In the genomic region with DNA sequence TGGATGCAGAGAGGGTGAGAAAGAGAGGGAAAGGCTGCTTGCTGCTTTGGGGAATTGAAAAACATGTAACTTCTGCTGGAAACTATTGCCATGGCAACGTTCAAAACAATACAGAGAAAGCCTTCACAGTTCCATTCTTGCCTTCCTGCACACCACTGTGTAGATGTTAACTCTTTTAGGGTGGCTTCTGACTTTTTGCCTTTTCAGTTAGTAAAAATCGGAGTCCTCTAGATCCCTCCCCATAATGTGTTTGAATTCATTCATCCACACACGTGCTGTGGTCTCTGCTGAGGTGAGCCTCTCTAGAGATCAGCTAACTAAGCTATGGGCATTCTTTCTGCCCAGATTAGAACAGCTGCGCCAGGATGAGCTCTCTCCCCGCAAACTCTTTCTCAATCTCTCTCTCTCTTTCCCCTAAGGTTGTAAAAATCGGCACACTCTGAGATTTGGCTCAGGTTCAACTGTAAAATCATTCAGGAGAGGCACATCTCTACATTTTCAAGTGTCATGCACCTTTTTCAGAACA, we compare ENCODE assay signal across 11 cellular contexts.
A peak's percentile ranks its signal among the peaks of the same experiment; 100 is the strongest.
DNase-seq lines count a peak whose midpoint lies in the region; ATAC-seq, FAIRE-seq and TF ChIP-seq lines count a peak whose summit lies in the region.
"Had no signal": no experiment of that assay in that cellular context is flagged by ENCODE, and none has a peak within 500 bp of the region (broad histone marks: within the 10 kb centered on the region; RNA-seq: fewer than 3 reads in every experiment).

No MANE protein-coding gene starts in this region.

- H4K20me1 ChIP-seq in K562 (replicated peaks; ENCODE audit: control insufficient read depth, insufficient read depth, low read length), result no peaks in the 10 kb centered on the region

- H3K36me3 ChIP-seq in K562 (ENCODE audit: control insufficient read depth, insufficient read depth, low read length), result no peaks in the 10 kb centered on the region

- WGBS in K562 (ENCODE audit: insufficient coverage, low coverage, missing lambda C conversion rate), result 0% methylated on average over 5 of the region's 6 CpGs

- no peak overlapping the region for H3K27ac ChIP-seq in K562 (ENCODE audit: extremely low read depth, low read depth, low read length)

- no peaks in the 10 kb centered on the region for H3K27me3 ChIP-seq in K562 (ENCODE audit: control insufficient read depth in 2 of 2, insufficient read depth in 2 of 2, low read length in 2 of 2)

- no peaks in the 10 kb centered on the region for H3K9me1 ChIP-seq in K562 (ENCODE audit: control insufficient read depth, insufficient read depth, low read length)

- H3K4me3 Mint-ChIP-seq in nephron, result peak overlapping the region in 1 of 3 experiments; percentile 6
- H3K4me3 Mint-ChIP-seq: CD4-positive, CD25-positive, alpha-beta regulatory T cell had no signal

- in situ Hi-C loops in K562 (cut with MboI), result no loop called here

- DNase-seq in K562 (ENCODE audit: extremely low read depth in 1 of 4, low spot score in 3 of 4), result no peak
- DNase-seq in ecto neural progenitor cell (ENCODE audit: low spot score), result no peak
- no peak for DNase-seq in T1000 (lab: John Stamatoyannopoulos, UW)
- no peak for DNase-seq in OCI-M2 (lab: John Stamatoyannopoulos, UW; ENCODE audit: unreplicated experiment)
- no peak for DNase-seq in activated CD4-positive, alpha-beta T cell treated with anti-CD3 and anti-CD28 coated beads, Interleukin-2, amount 50 U/mL, for 4 hours
- DNase-seq: CD4-positive, CD25-positive, alpha-beta regulatory T cell; NCI-H526 treated with DMSO at 0.1 percent for 48 hours had no signal

- CTCF ChIA-PET in K562 (lab: Yijun Ruan, JAX; ENCODE audit: low intra/inter-chr PET ratio), result no interaction called here

- POLR2A ChIA-PET in K562 (lab: Yijun Ruan, JAX), result no interaction called here

- peak overlapping the region; percentile 19 to 46 (median 36) for H3K27ac Mint-ChIP-seq in nephron
- H3K27ac Mint-ChIP-seq: CD4-positive, CD25-positive, alpha-beta regulatory T cell had no signal

- peak; percentile 60 for ATAC-seq in GM18861 (IDR thresholded peaks at IDR 0.05; ENCODE audit: unreplicated experiment)
- ATAC-seq in HG03066 (IDR thresholded peaks at IDR 0.05; ENCODE audit: low read depth, unreplicated experiment), result peak; percentile 64
- no peak for ATAC-seq in K562

- no TSS peak for BruUV-seq in K562 (replicated peaks; lab: Mats Ljungman, UMichigan)

- TF ChIP-seq CTCF in K562 (IDR thresholded peaks at IDR 0.05 in 2 of 3, conservative IDR thresholded peaks at IDR 0.05 in 1 of 3; ENCODE audit: insufficient read depth in 2 of 3, low read depth in 1 of 3, low read length in 3 of 3) (no peak), nephron (IDR thresholded peaks at IDR 0.05; ENCODE audit: unreplicated experiment in 3 of 3) (no peak)

- TF ChIP-seq RAD21 in K562 (CRISPR knock-in tag; conservative IDR thresholded peaks at IDR 0.05 in 1 of 2, IDR thresholded peaks at IDR 0.05 in 1 of 2), result no peak

- no peaks in the 10 kb centered on the region for H3K79me2 ChIP-seq in K562 (ENCODE audit: control insufficient read depth, insufficient read depth, low read length)

- no peak overlapping the region for H3K4me3 ChIP-seq in K562

- no peaks in the 10 kb centered on the region for H3K9me3 Mint-ChIP-seq in nephron

- no peaks in the 10 kb centered on the region for H3K4me1 ChIP-seq in K562 (replicated peaks in 1 of 2; ENCODE audit: control insufficient read depth in 2 of 2, insufficient read depth in 2 of 2, low read length in 2 of 2)

- FAIRE-seq in K562 (lab: Jason Lieb, UNC), result no peak
- FAIRE-seq: endometrium had no signal

- intact Hi-C loops in K562 (cut with micrococcal nuclease), result no loop called here

- H3K27me3 Mint-ChIP-seq in nephron (ENCODE audit: low read depth), result no peaks in the 10 kb centered on the region
- H3K27me3 Mint-ChIP-seq: CD4-positive, CD25-positive, alpha-beta regulatory T cell had no signal

- no peak overlapping the region for H3K9ac ChIP-seq in K562 (ENCODE audit: insufficient read depth in 1 of 2, low read depth in 2 of 2, low read length in 2 of 2)

- no peak overlapping the region for H2AFZ ChIP-seq in K562 (ENCODE audit: low read depth, low read length)

- no peak for TF ChIP-seq POLR2A in K562 (conservative IDR thresholded peaks at IDR 0.05)

- H3K4me2 ChIP-seq in K562 (ENCODE audit: insufficient read depth, low read length), result no peak overlapping the region

- peaks cover 26% of the 10 kb centered on the region for H3K4me1 Mint-ChIP-seq in nephron
- H3K4me1 Mint-ChIP-seq: CD4-positive, CD25-positive, alpha-beta regulatory T cell had no signal

- TF ChIP-seq EP300 in K562 (IDR thresholded peaks at IDR 0.05; ENCODE audit: low read length), result no peak

- no peaks in the 10 kb centered on the region for H3K9me3 ChIP-seq in K562 (replicated peaks; ENCODE audit: control insufficient read depth, insufficient read depth, low read depth, low read length)

- peaks cover 10% of the 10 kb centered on the region for H3K36me3 Mint-ChIP-seq in nephron (ENCODE audit: low read depth)
- H3K36me3 Mint-ChIP-seq: CD4-positive, CD25-positive, alpha-beta regulatory T cell had no signal

TF ChIP-seq in K562, 482 proteins besides CTCF, POLR2A, EP300 and RAD21:
- TF ChIP-seq RFX1 (IDR thresholded peaks at IDR 0.05) (peak; percentile 22; the same call in 1 of the 2 replicates), ZNF224 (CRISPR knock-in tag; IDR thresholded peaks at IDR 0.05) (no peak)
